In the genomic region with DNA sequence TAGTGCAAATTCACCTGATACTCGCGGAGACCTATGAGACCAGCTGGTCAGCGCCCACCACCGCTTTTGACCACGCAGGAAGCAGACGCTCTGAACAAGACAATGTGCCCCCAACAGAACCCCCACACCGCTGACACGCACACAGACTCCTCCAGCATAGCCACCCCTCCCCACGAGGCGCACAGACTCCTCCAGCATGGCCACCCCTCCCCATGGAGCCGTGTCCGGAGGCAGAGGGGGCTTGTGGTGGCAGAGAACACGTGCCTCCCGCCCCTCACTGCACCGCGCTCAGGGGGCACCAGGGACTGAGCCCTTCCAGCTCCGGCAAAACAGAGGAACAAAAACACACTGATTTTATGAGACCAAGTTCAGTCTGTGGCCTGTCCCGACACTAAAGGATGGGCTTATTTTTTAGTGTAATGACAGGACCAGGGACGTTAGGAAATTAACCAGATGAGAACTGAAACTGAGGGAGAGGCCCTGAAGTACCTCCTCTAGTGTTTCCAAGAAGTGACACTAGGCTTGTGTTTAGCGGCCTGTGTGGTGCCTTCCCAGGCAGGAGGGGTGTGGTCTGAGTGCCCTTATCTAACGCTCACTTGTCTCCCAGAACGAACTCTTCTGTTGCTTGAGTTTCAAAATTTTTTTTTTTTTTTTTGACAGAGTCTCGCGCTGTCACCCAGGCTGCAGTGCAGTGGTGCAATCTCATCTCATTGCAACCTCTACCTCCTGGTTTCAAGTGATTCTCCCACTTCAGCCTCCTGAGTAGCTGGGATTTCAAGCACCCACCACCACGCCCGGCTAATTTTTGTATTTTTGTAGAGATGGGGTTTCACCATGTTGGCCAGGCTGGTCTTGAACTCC, we compare ENCODE assay signal across 9 cellular contexts. TPM values are rescaled to one million over a fixed set of nuclear protein-coding genes. Genes with fewer than 3 reads are reported as not detected.
A peak's percentile ranks its signal among the peaks of the same experiment; 100 is the strongest.
DNase-seq lines count a peak whose midpoint lies in the region; ATAC-seq and TF ChIP-seq lines count a peak whose summit lies in the region.
"Had no signal": no experiment of that assay in that cellular context is flagged by ENCODE, and none has a peak within 500 bp of the region (broad histone marks: within the 10 kb centered on the region; RNA-seq: fewer than 3 reads in every experiment).

No MANE protein-coding gene starts in this region.

- H3K4me1 Mint-ChIP-seq in activated T-helper 1 cell treated with anti-CD3 and anti-CD28 coated beads, Interleukin-12 subunit alpha, Interleukin-12 subunit beta, Interleukin-2, Interleukin-4 antibody, amounts not matched to agents 30 ng/mL and 10 ng/mL and 1 ng/mL, durations not matched to agents 14 hours and 24 hours and 36 hours (ENCODE audit: low read depth): peaks cover 31% of the 10 kb centered on the region
- H3K4me1 Mint-ChIP-seq in CD4-positive, alpha-beta memory T cell: peaks cover 0 to 6% (median 0%) of the 10 kb centered on the region in 4 donors

- POLR2A ChIA-PET in CD4-positive, alpha-beta memory T cell (lab: Charles Lee; ENCODE audit: partially characterized antibody): no interaction called here
- POLR2A ChIA-PET in A673 (lab: Charles Lee; ENCODE audit: low non-redundant PET): no interaction called here

- CTCF ChIA-PET in CD4-positive, alpha-beta memory T cell (lab: Charles Lee; ENCODE audit: partially characterized antibody): no interaction called here
- CTCF ChIA-PET in A673 (lab: Charles Lee): no interaction called here

- H3K27ac ChIP-seq in upper lobe of right lung: no peak overlapping the region
- H3K27ac ChIP-seq in CD4-positive, alpha-beta memory T cell (ENCODE audit: low read depth, low read length): no peak overlapping the region
- H3K27ac ChIP-seq in A673 (ENCODE audit: low read depth, low read length, poor library complexity, severe bottlenecking): no peak overlapping the region

- H3K9me3 ChIP-seq in upper lobe of right lung (no peaks in the 10 kb centered on the region), A673 (ENCODE audit: low read depth, low read length, poor library complexity, severe bottlenecking) (no peaks in the 10 kb centered on the region)
- no peaks in the 10 kb centered on the region for H3K9me3 ChIP-seq in CD4-positive, alpha-beta memory T cell (ENCODE audit: control insufficient read depth in 1 of 2, low read length in 2 of 2)

- peak overlapping the region; percentile 56 for H3K4me3 Mint-ChIP-seq in activated T-helper 1 cell treated with anti-CD3 and anti-CD28 coated beads, Interleukin-12 subunit alpha, Interleukin-12 subunit beta, Interleukin-2, Interleukin-4 antibody, amounts not matched to agents 30 ng/mL and 10 ng/mL and 1 ng/mL, durations not matched to agents 14 hours and 24 hours and 36 hours
- H3K4me3 Mint-ChIP-seq in CD4-positive, alpha-beta memory T cell: no peak overlapping the region

- DNase-seq in stimulated activated CD4-positive, alpha-beta T cell treated with anti-CD3 and anti-CD28 coated beads, Interleukin-1b, Interleukin-23, amount 100 ng/mL, for 48 hours: peak; percentile 63
- DNase-seq in stimulated activated CD4-positive, alpha-beta T cell treated with anti-CD3 and anti-CD28 coated beads, Interleukin-12 subunit alpha, Interleukin-12 subunit beta, amount 100 ng/mL, for 4 hours: no peak
- peak; percentile 68 for DNase-seq in activated T-helper 1 cell treated with anti-CD3 and anti-CD28 coated beads, Interleukin-12 subunit alpha, Interleukin-12 subunit beta, Interleukin-2, Interleukin-4 antibody, amounts not matched to agents 30 ng/mL and 10 ng/mL and 1 ng/mL, durations not matched to agents 14 hours and 24 hours and 36 hours (ENCODE audit: low spot score)
- no peak for DNase-seq in upper lobe of right lung
- DNase-seq in CD4-positive, alpha-beta memory T cell: no peak
- DNase-seq in A673 (ENCODE audit: low spot score): no peak
- DNase-seq in DMS 273 treated with DMSO at 0.1 percent for 48 hours (lab: John Stamatoyannopoulos, UW): no peak

- H3K4me3 ChIP-seq in upper lobe of right lung: no peak overlapping the region
- H3K4me3 ChIP-seq in CD4-positive, alpha-beta memory T cell (ENCODE audit: low read length in 2 of 2): no peak overlapping the region
- no peak overlapping the region for H3K4me3 ChIP-seq in A673 (ENCODE audit: low read depth, low read length, poor library complexity, severe bottlenecking)
- H3K4me3 ChIP-seq: smooth muscle cell had no signal

- intact Hi-C loops in activated T-helper 1 cell treated with anti-CD3 and anti-CD28 coated beads, Interleukin-12 subunit alpha, Interleukin-12 subunit beta, Interleukin-2, Interleukin-4 antibody, amounts not matched to agents 30 ng/mL and 10 ng/mL and 1 ng/mL, durations not matched to agents 14 hours and 24 hours and 36 hours (cut with micrococcal nuclease): loop anchor here (1.0 kb wide), 2 partner anchors 11 to 38 kb away; no protein-coding TSS in a partner anchor
- intact Hi-C loops in upper lobe of right lung (cut with DNase I): no loop called here
- intact Hi-C loops in CD4-positive, alpha-beta memory T cell (cut with micrococcal nuclease): no loop called here
- intact Hi-C loops in A673 (cut with micrococcal nuclease; ENCODE audit: unreplicated experiment): no loop called here

- no TSS peak for BruUV-seq in A673 (replicated peaks; lab: Mats Ljungman, UMichigan)

- H3K4me1 ChIP-seq in upper lobe of right lung: no peaks in the 10 kb centered on the region
- no peaks in the 10 kb centered on the region for H3K4me1 ChIP-seq in CD4-positive, alpha-beta memory T cell (ENCODE audit: insufficient read depth, low read length)
- no peaks in the 10 kb centered on the region for H3K4me1 ChIP-seq in A673 (ENCODE audit: insufficient read depth, low read length, poor library complexity, severe bottlenecking)

- H3K27me3 Mint-ChIP-seq in activated T-helper 1 cell treated with anti-CD3 and anti-CD28 coated beads, Interleukin-12 subunit alpha, Interleukin-12 subunit beta, Interleukin-2, Interleukin-4 antibody, amounts not matched to agents 30 ng/mL and 10 ng/mL and 1 ng/mL, durations not matched to agents 14 hours and 24 hours and 36 hours (ENCODE audit: insufficient read depth): no peaks in the 10 kb centered on the region
- H3K27me3 Mint-ChIP-seq in CD4-positive, alpha-beta memory T cell: peaks cover 5 to 11% of the 10 kb centered on the region in 2 donors

- no peaks in the 10 kb centered on the region for H3K36me3 ChIP-seq in upper lobe of right lung
- H3K36me3 ChIP-seq in CD4-positive, alpha-beta memory T cell (ENCODE audit: insufficient read depth, low read length): no peaks in the 10 kb centered on the region
- H3K36me3 ChIP-seq in A673 (ENCODE audit: insufficient read depth, low read length, poor library complexity, severe bottlenecking): no peaks in the 10 kb centered on the region

- ATAC-seq in HG03442 (IDR thresholded peaks at IDR 0.05; ENCODE audit: unreplicated experiment) (peak; percentile 69), upper lobe of right lung (peak; percentile 92)

- TF ChIP-seq CTCF in upper lobe of right lung (IDR thresholded peaks at IDR 0.05) (no peak), A673 (conservative IDR thresholded peaks at IDR 0.05; ENCODE audit: low read depth, low read length) (no peak)

- no peaks in the 10 kb centered on the region for H3K27me3 ChIP-seq in upper lobe of right lung
- H3K27me3 ChIP-seq in CD4-positive, alpha-beta memory T cell (ENCODE audit: insufficient read depth, low read length): no peaks in the 10 kb centered on the region
- no peaks in the 10 kb centered on the region for H3K27me3 ChIP-seq in A673 (replicated peaks; ENCODE audit: insufficient read depth, low read depth, low read length, poor library complexity)

- H3K9me3 Mint-ChIP-seq in activated T-helper 1 cell treated with anti-CD3 and anti-CD28 coated beads, Interleukin-12 subunit alpha, Interleukin-12 subunit beta, Interleukin-2, Interleukin-4 antibody, amounts not matched to agents 30 ng/mL and 10 ng/mL and 1 ng/mL, durations not matched to agents 14 hours and 24 hours and 36 hours: peaks cover 5% of the 10 kb centered on the region
- peaks cover 0 to 4% (median 0%) of the 10 kb centered on the region in 8 donors for H3K9me3 Mint-ChIP-seq in CD4-positive, alpha-beta memory T cell

- H3K27ac Mint-ChIP-seq in activated T-helper 1 cell treated with anti-CD3 and anti-CD28 coated beads, Interleukin-12 subunit alpha, Interleukin-12 subunit beta, Interleukin-2, Interleukin-4 antibody, amounts not matched to agents 30 ng/mL and 10 ng/mL and 1 ng/mL, durations not matched to agents 14 hours and 24 hours and 36 hours: peak overlapping the region; percentile 86
- peak overlapping the region in 1 of 7 donors; percentile 37 for H3K27ac Mint-ChIP-seq in CD4-positive, alpha-beta memory T cell

- peaks cover 4% of the 10 kb centered on the region for H3K36me3 Mint-ChIP-seq in activated T-helper 1 cell treated with anti-CD3 and anti-CD28 coated beads, Interleukin-12 subunit alpha, Interleukin-12 subunit beta, Interleukin-2, Interleukin-4 antibody, amounts not matched to agents 30 ng/mL and 10 ng/mL and 1 ng/mL, durations not matched to agents 14 hours and 24 hours and 36 hours (ENCODE audit: low read depth)
- no peaks in the 10 kb centered on the region for H3K36me3 Mint-ChIP-seq in CD4-positive, alpha-beta memory T cell

RNA-seq across cellular contexts. Expression of gene AGPAT3, which starts 10.0 kb away (rescaled TPM):
- 127 and 132 TPM in 2 replicates for total RNA-seq in activated T-helper 1 cell treated with anti-CD3 and anti-CD28 coated beads, Interleukin-12 subunit alpha, Interleukin-12 subunit beta, Interleukin-2, Interleukin-4 antibody, amounts not matched to agents 30 ng/mL and 10 ng/mL and 1 ng/mL, durations not matched to agents 14 hours and 24 hours and 36 hours
- 86.0 TPM for total RNA-seq in upper lobe of right lung
- total RNA-seq in CD4-positive, alpha-beta memory T cell: 10 to 100 TPM; 72.4 to 76.7 TPM
- 10 to 100 TPM; 16.0 to 21.0 TPM for polyA plus RNA-seq in CD4-positive, alpha-beta memory T cell
- 68.7 and 69.6 TPM in 2 replicates for total RNA-seq in A673 (2021)

Comparison
In these comparisons a context has a peak if more than half of its experiments do, and no peak if none do; other contexts are left out.
1. DNase-seq: peak in stimulated activated CD4-positive, alpha-beta T cell treated with anti-CD3 and anti-CD28 coated beads, Interleukin-1b, Interleukin-23, amount 100 ng/mL, for 48 hours (single experiment) and activated T-helper 1 cell treated with anti-CD3 and anti-CD28 coated beads, Interleukin-12 subunit alpha, Interleukin-12 subunit beta, Interleukin-2, Interleukin-4 antibody, amounts not matched to agents 30 ng/mL and 10 ng/mL and 1 ng/mL, durations not matched to agents 14 hours and 24 hours and 36 hours (single experiment); none in stimulated activated CD4-positive, alpha-beta T cell treated with anti-CD3 and anti-CD28 coated beads, Interleukin-12 subunit alpha, Interleukin-12 subunit beta, amount 100 ng/mL, for 4 hours (single experiment), upper lobe of right lung (single experiment), CD4-positive, alpha-beta memory T cell (0 of 5), A673 (single experiment) and DMS 273 treated with DMSO at 0.1 percent for 48 hours (single experiment).